Comparison of ENCODE assay signal across 8 cellular contexts in genomic region chr16:1350691-1351090, GRCh38. TPM values are rescaled to one million over a fixed set of nuclear protein-coding genes. Genes with fewer than 3 reads are reported as not detected.
DNase-seq lines count a peak whose midpoint lies in the region; ATAC-seq and TF ChIP-seq lines count a peak whose summit lies in the region.

No MANE protein-coding gene starts in this region.

- H3K4me1 Mint-ChIP-seq in activated T-helper 1 cell treated with anti-CD3 and anti-CD28 coated beads, Interleukin-12 subunit alpha, Interleukin-12 subunit beta, Interleukin-2, Interleukin-4 antibody, amounts not matched to agents 30 ng/mL and 10 ng/mL and 1 ng/mL, durations not matched to agents 14 hours and 24 hours and 36 hours (ENCODE audit: low read depth), result peaks cover 18% of the 10 kb centered on the region
- peaks cover 44% of the 10 kb centered on the region for H3K4me1 Mint-ChIP-seq in stimulated activated naive CD8-positive, alpha-beta T cell treated with anti-CD3 and anti-CD28 coated beads, Interleukin-15, amount 100 ng/mL, for 72 hours

- intact Hi-C loops in activated T-helper 1 cell treated with anti-CD3 and anti-CD28 coated beads, Interleukin-12 subunit alpha, Interleukin-12 subunit beta, Interleukin-2, Interleukin-4 antibody, amounts not matched to agents 30 ng/mL and 10 ng/mL and 1 ng/mL, durations not matched to agents 14 hours and 24 hours and 36 hours (cut with micrococcal nuclease), result loop anchor here (1.0 to 5.0 kb wide), 5 partner anchors 7 to 262 kb away; partner anchors contain the start of genes BAIAP3, CRAMP1 and IFT140

- DNase-seq in HL-60 (ENCODE audit: low read depth in 1 of 2, low spot score in 1 of 2) (no peak), islet precursor cell (no peak), cerebellar cortex (ENCODE audit: low spot score) (no peak), NCI-H1436 (lab: John Stamatoyannopoulos, UW) (no peak)
- no peak for DNase-seq in activated T-helper 1 cell treated with anti-CD3 and anti-CD28 coated beads, Interleukin-12 subunit alpha, Interleukin-12 subunit beta, Interleukin-2, Interleukin-4 antibody, amounts not matched to agents 30 ng/mL and 10 ng/mL and 1 ng/mL, durations not matched to agents 14 hours and 24 hours and 36 hours (ENCODE audit: low spot score)
- no peak for DNase-seq in stimulated activated naive CD8-positive, alpha-beta T cell treated with anti-CD3 and anti-CD28 coated beads, Interleukin-15, amount 100 ng/mL, for 72 hours

- H3K9ac ChIP-seq in iPS-20b (ENCODE audit: low read depth, low read length), result peak overlapping the region; percentile 79

- H3K9me3 ChIP-seq in iPS-20b (ENCODE audit: insufficient read depth, low read depth, low read length), result no peaks in the 10 kb centered on the region

- H3K27me3 ChIP-seq in HL-60 (ENCODE audit: insufficient read depth, poor library complexity, severe bottlenecking), result no peaks in the 10 kb centered on the region
- no peaks in the 10 kb centered on the region for H3K27me3 ChIP-seq in iPS-20b (ENCODE audit: insufficient read depth, low read length)

- H3K9me3 Mint-ChIP-seq in activated T-helper 1 cell treated with anti-CD3 and anti-CD28 coated beads, Interleukin-12 subunit alpha, Interleukin-12 subunit beta, Interleukin-2, Interleukin-4 antibody, amounts not matched to agents 30 ng/mL and 10 ng/mL and 1 ng/mL, durations not matched to agents 14 hours and 24 hours and 36 hours, result no peaks in the 10 kb centered on the region
- H3K9me3 Mint-ChIP-seq in stimulated activated naive CD8-positive, alpha-beta T cell treated with anti-CD3 and anti-CD28 coated beads, Interleukin-15, amount 100 ng/mL, for 72 hours, result no peaks in the 10 kb centered on the region

- H3K4me3 ChIP-seq in HL-60 (replicated peaks; ENCODE audit: insufficient read depth, low read length), result peak overlapping the region; percentile 100
- peak overlapping the region; percentile 79 for H3K4me3 ChIP-seq in iPS-20b (ENCODE audit: low read length)

- peaks cover 3% of the 10 kb centered on the region for H3K27me3 Mint-ChIP-seq in activated T-helper 1 cell treated with anti-CD3 and anti-CD28 coated beads, Interleukin-12 subunit alpha, Interleukin-12 subunit beta, Interleukin-2, Interleukin-4 antibody, amounts not matched to agents 30 ng/mL and 10 ng/mL and 1 ng/mL, durations not matched to agents 14 hours and 24 hours and 36 hours (ENCODE audit: insufficient read depth)
- H3K27me3 Mint-ChIP-seq in stimulated activated naive CD8-positive, alpha-beta T cell treated with anti-CD3 and anti-CD28 coated beads, Interleukin-15, amount 100 ng/mL, for 72 hours, result no peaks in the 10 kb centered on the region

- no peak for ATAC-seq in stimulated activated naive CD8-positive, alpha-beta T cell treated with anti-CD3 and anti-CD28 coated beads, Interleukin-15, amount 100 ng/mL, for 72 hours
- ATAC-seq in HG02981 (IDR thresholded peaks at IDR 0.05; ENCODE audit: unreplicated experiment), result no peak

- H3K4me1 ChIP-seq in iPS-20b (ENCODE audit: insufficient read depth, low read length), result peaks cover 4% of the 10 kb centered on the region

- H3K27ac ChIP-seq in HL-60 (replicated peaks) (no peak overlapping the region; the same call in 1 of the 2 replicates), iPS-20b (ENCODE audit: low read length) (no peak overlapping the region)

- peaks cover 18% of the 10 kb centered on the region; the same call in 1 of the 2 replicates for H3K36me3 ChIP-seq in iPS-20b (ENCODE audit: insufficient read depth, low read depth, low read length)

- peaks cover 3% of the 10 kb centered on the region for H3K36me3 Mint-ChIP-seq in activated T-helper 1 cell treated with anti-CD3 and anti-CD28 coated beads, Interleukin-12 subunit alpha, Interleukin-12 subunit beta, Interleukin-2, Interleukin-4 antibody, amounts not matched to agents 30 ng/mL and 10 ng/mL and 1 ng/mL, durations not matched to agents 14 hours and 24 hours and 36 hours (ENCODE audit: low read depth)

- peak overlapping the region; percentile 86 for H3K4me3 Mint-ChIP-seq in activated T-helper 1 cell treated with anti-CD3 and anti-CD28 coated beads, Interleukin-12 subunit alpha, Interleukin-12 subunit beta, Interleukin-2, Interleukin-4 antibody, amounts not matched to agents 30 ng/mL and 10 ng/mL and 1 ng/mL, durations not matched to agents 14 hours and 24 hours and 36 hours
- peak overlapping the region; percentile 80 to 85 for H3K4me3 Mint-ChIP-seq in stimulated activated naive CD8-positive, alpha-beta T cell treated with anti-CD3 and anti-CD28 coated beads, Interleukin-15, amount 100 ng/mL, for 72 hours

- no peak for TF ChIP-seq CTCF in HL-60 (IDR thresholded peaks at IDR 0.05; ENCODE audit: insufficient read depth, low read length)

- peak overlapping the region; percentile 34 for H3K27ac Mint-ChIP-seq in activated T-helper 1 cell treated with anti-CD3 and anti-CD28 coated beads, Interleukin-12 subunit alpha, Interleukin-12 subunit beta, Interleukin-2, Interleukin-4 antibody, amounts not matched to agents 30 ng/mL and 10 ng/mL and 1 ng/mL, durations not matched to agents 14 hours and 24 hours and 36 hours
- peak overlapping the region in 1 of 2 donors; percentile 93 for H3K27ac Mint-ChIP-seq in stimulated activated naive CD8-positive, alpha-beta T cell treated with anti-CD3 and anti-CD28 coated beads, Interleukin-15, amount 100 ng/mL, for 72 hours

RNA-seq across cellular contexts. Expression of gene TSR3, which starts 1.0 kb away (rescaled TPM):
- total RNA-seq in activated T-helper 1 cell treated with anti-CD3 and anti-CD28 coated beads, Interleukin-12 subunit alpha, Interleukin-12 subunit beta, Interleukin-2, Interleukin-4 antibody, amounts not matched to agents 30 ng/mL and 10 ng/mL and 1 ng/mL, durations not matched to agents 14 hours and 24 hours and 36 hours, result 87.4 and 89.4 TPM in 2 replicates

RNA-seq across cellular contexts. Expression of gene GNPTG, which starts 1.0 kb away (rescaled TPM):
- total RNA-seq in activated T-helper 1 cell treated with anti-CD3 and anti-CD28 coated beads, Interleukin-12 subunit alpha, Interleukin-12 subunit beta, Interleukin-2, Interleukin-4 antibody, amounts not matched to agents 30 ng/mL and 10 ng/mL and 1 ng/mL, durations not matched to agents 14 hours and 24 hours and 36 hours, result 21.4 and 22.5 TPM in 2 replicates

RNA-seq across cellular contexts. Expression of gene BAIAP3, which starts 17.2 kb away (rescaled TPM):
- total RNA-seq in activated T-helper 1 cell treated with anti-CD3 and anti-CD28 coated beads, Interleukin-12 subunit alpha, Interleukin-12 subunit beta, Interleukin-2, Interleukin-4 antibody, amounts not matched to agents 30 ng/mL and 10 ng/mL and 1 ng/mL, durations not matched to agents 14 hours and 24 hours and 36 hours, result 0.07 and 0.18 TPM in 2 replicates

RNA-seq across cellular contexts. Expression of gene UBE2I, which starts 41.3 kb away (rescaled TPM):
- 257 TPM in 2 replicates for total RNA-seq in activated T-helper 1 cell treated with anti-CD3 and anti-CD28 coated beads, Interleukin-12 subunit alpha, Interleukin-12 subunit beta, Interleukin-2, Interleukin-4 antibody, amounts not matched to agents 30 ng/mL and 10 ng/mL and 1 ng/mL, durations not matched to agents 14 hours and 24 hours and 36 hours
